Comparison of ENCODE assay signal across 15 cellular contexts in genomic region chr2:175449616-175450015, GRCh38.
DNase-seq lines count a peak whose midpoint lies in the region; ATAC-seq and TF ChIP-seq lines count a peak whose summit lies in the region.
"Had no signal": no experiment of that assay in that cellular context is flagged by ENCODE, and none has a peak within 500 bp of the region (broad histone marks: within the 10 kb centered on the region; RNA-seq: fewer than 3 reads in every experiment).

No MANE protein-coding gene starts in this region.

- TF ChIP-seq POLR2A in esophagus muscularis mucosa (IDR thresholded peaks at IDR 0.05; ENCODE audit: low read depth): no peak

- intact Hi-C loops in left ventricle myocardium superior (cut with micrococcal nuclease): no loop called here
- intact Hi-C loops in left cardiac atrium (cut with DNase I): no loop called here
- intact Hi-C loops in esophagus muscularis mucosa (cut with DNase I): no loop called here

- H3K27ac ChIP-seq in esophagus muscularis mucosa (replicated peaks in 1 of 4): no peak overlapping the region
- H3K27ac ChIP-seq: BLaER1 treated with 17β-estradiol and CSF1 and Interleukin-3, amounts not matched to agents 10 nM and 100 nM had no signal

- TF ChIP-seq CTCF in esophagus muscularis mucosa (IDR thresholded peaks at IDR 0.05): no peak

- no peaks in the 10 kb centered on the region for H3K9me3 ChIP-seq in esophagus muscularis mucosa
- H3K9me3 ChIP-seq: BLaER1 treated with 17β-estradiol and CSF1 and Interleukin-3, amounts not matched to agents 10 nM and 100 nM had no signal

- H3K4me1 ChIP-seq in esophagus muscularis mucosa: no peaks in the 10 kb centered on the region

- peak; percentile 40 for ATAC-seq in left ventricle myocardium superior
- ATAC-seq in left cardiac atrium: no peak
- no peak for ATAC-seq in GM21526 (IDR thresholded peaks at IDR 0.05; ENCODE audit: low FRiP score, unreplicated experiment)
- ATAC-seq: GM12878, GM23338 had no signal

- no peak for TF ChIP-seq EP300 in esophagus muscularis mucosa (IDR thresholded peaks at IDR 0.05)

- no peak overlapping the region for H3K4me3 ChIP-seq in esophagus muscularis mucosa
- H3K4me3 ChIP-seq: BLaER1 treated with 17β-estradiol and CSF1 and Interleukin-3, amounts not matched to agents 10 nM and 100 nM; GM12878; GM23338 had no signal

- H3K36me3 ChIP-seq in esophagus muscularis mucosa: no peaks in the 10 kb centered on the region
- H3K36me3 ChIP-seq: BLaER1 treated with 17β-estradiol and CSF1 and Interleukin-3, amounts not matched to agents 10 nM and 100 nM had no signal

- DNase-seq in NCI-H2171 treated with DMSO at 0.1 percent for 48 hours (lab: John Stamatoyannopoulos, UW): peak; percentile 48
- DNase-seq in NCI-H2171 (lab: John Stamatoyannopoulos, UW): no peak
- DNase-seq in left ventricle myocardium superior: no peak
- no peak for DNase-seq in left cardiac atrium
- peak; percentile 39 for DNase-seq in esophagus muscularis mucosa (ENCODE audit: extremely low spot score)
- DNase-seq in GF-D8 (lab: John Stamatoyannopoulos, UW): no peak
- DNase-seq: 8988T; ACHN; CD4-positive, CD25-positive, alpha-beta regulatory T cell; H7; IMR-90 had no signal

- H3K27me3 ChIP-seq in esophagus muscularis mucosa: peaks cover 0 to 4% (median 0%) of the 10 kb centered on the region in 4 donors
- H3K27me3 ChIP-seq: BLaER1 treated with 17β-estradiol and CSF1 and Interleukin-3, amounts not matched to agents 10 nM and 100 nM had no signal

Comparison
In these comparisons a context has a peak if more than half of its experiments do, and no peak if none do; other contexts are left out.
1. DNase-seq: peak in NCI-H2171 treated with DMSO at 0.1 percent for 48 hours (single experiment) and esophagus muscularis mucosa (single experiment); none in NCI-H2171 (single experiment), left ventricle myocardium superior (single experiment), left cardiac atrium (single experiment) and GF-D8 (single experiment).